8 cellular contexts compared by ENCODE assay signal in genomic region chr17:2302740-2303277, GRCh38. TPM values are rescaled to one million over a fixed set of nuclear protein-coding genes. Genes with fewer than 3 reads are reported as not detected.
DNase-seq lines count a peak whose midpoint lies in the region; ATAC-seq and TF ChIP-seq lines count a peak whose summit lies in the region.

No MANE protein-coding gene starts in this region.

- peaks cover 24% of the 10 kb centered on the region for H3K36me3 Mint-ChIP-seq in osteocyte (ENCODE audit: unreplicated experiment)

- no peaks in the 10 kb centered on the region for H3K27me3 ChIP-seq in ACC112 (ENCODE audit: insufficient read depth, low read length)
- no peaks in the 10 kb centered on the region for H3K27me3 ChIP-seq in PC-3 (ENCODE audit: low read length)

- H3K4me1 ChIP-seq in ACC112 (ENCODE audit: control insufficient read depth, insufficient read depth, low read length, unreplicated experiment), result peaks cover 11% of the 10 kb centered on the region
- 0 out of 2 replicates have a peak, but pooled peaks cover 3% of the 10 kb centered on the region for H3K4me1 ChIP-seq in PC-3 (ENCODE audit: insufficient read depth, low read length)

- H3K27ac ChIP-seq in ACC112 (ENCODE audit: low read depth, low read length) (peak overlapping the region; percentile 64), PC-3 (ENCODE audit: low read length) (peak overlapping the region; percentile 48), epithelial cell of prostate (peak overlapping the region; percentile 87)

- H3K27ac Mint-ChIP-seq in osteocyte (ENCODE audit: unreplicated experiment), result peak overlapping the region; percentile 84

- intact Hi-C loops in PC-3 (cut with micrococcal nuclease), result no loop called here

- peak overlapping the region; percentile 94 for H3K4me3 ChIP-seq in ACC112 (ENCODE audit: low read depth, low read length)
- H3K4me3 ChIP-seq in PC-3 (ENCODE audit: low read length), result peak overlapping the region; percentile 91

- CTCF ChIA-PET in PC-3 (lab: Charles Lee), result interaction anchor here (0.6 kb wide), 1 partner anchor 50 kb away, joined by 3 read pairs; no protein-coding TSS in a partner anchor

- no peaks in the 10 kb centered on the region for H4K20me1 ChIP-seq in PC-3 (ENCODE audit: low read length)

- no peak for TF ChIP-seq CTCF in PC-3 (conservative IDR thresholded peaks at IDR 0.05; ENCODE audit: low read depth, low read length)
- TF ChIP-seq CTCF in osteocyte (IDR thresholded peaks at IDR 0.05), result no peak

- H3K9me3 ChIP-seq in PC-3 (ENCODE audit: low read length), result no peaks in the 10 kb centered on the region

- H3K4me1 Mint-ChIP-seq in osteocyte (ENCODE audit: unreplicated experiment), result peaks cover 26% of the 10 kb centered on the region

- no peak for DNase-seq in PC-3
- DNase-seq in epithelial cell of prostate (ENCODE audit: low read depth, low spot score), result no peak
- no peak for DNase-seq in osteocyte (ENCODE audit: extremely low spot score, unreplicated experiment)
- DNase-seq in stimulated activated CD4-positive, alpha-beta T cell treated with anti-CD3 and anti-CD28 coated beads, Interleukin-4, amount 100 ng/mL, for 4 hours, result no peak
- DNase-seq in NCI-H2171 treated with DMSO at 0.1 percent for 48 hours (lab: John Stamatoyannopoulos, UW), result no peak
- DNase-seq in NCI-H1694 (lab: John Stamatoyannopoulos, UW), result no peak

- TSS peak; percentile 49 for BruUV-seq in PC-3 (replicated peaks; lab: Mats Ljungman, UMichigan)

- H3K9me3 Mint-ChIP-seq in osteocyte (ENCODE audit: unreplicated experiment), result no peaks in the 10 kb centered on the region

- H3K36me3 ChIP-seq in ACC112 (ENCODE audit: insufficient read depth, low read length) (peaks cover 22% of the 10 kb centered on the region), PC-3 (ENCODE audit: low read depth, low read length) (no peaks in the 10 kb centered on the region; the same call in 1 of the 2 replicates)

- POLR2A ChIA-PET in PC-3 (lab: Charles Lee; ENCODE audit: unreplicated experiment), result interaction anchor here (0.7 kb wide), 1 partner anchor 472 kb away, joined by 9 read pairs; no protein-coding TSS in a partner anchor

- ATAC-seq in GM19438 (IDR thresholded peaks at IDR 0.05; ENCODE audit: low read depth, unreplicated experiment) (peak; percentile 15), PC-3 (peak; percentile 3; the same call in 1 of the 2 replicates)

- H3K9me2 ChIP-seq in PC-3 (replicated peaks; ENCODE audit: low read length), result no peaks in the 10 kb centered on the region

- peak overlapping the region; percentile 86 for H3K4me3 Mint-ChIP-seq in osteocyte (ENCODE audit: unreplicated experiment)

- H3K4me2 ChIP-seq in PC-3 (ENCODE audit: low read length), result peak overlapping the region; percentile 82

- no peaks in the 10 kb centered on the region for H3F3A ChIP-seq in PC-3 (ENCODE audit: low read length, unreplicated experiment)

- no peaks in the 10 kb centered on the region for H3K27me3 Mint-ChIP-seq in osteocyte (ENCODE audit: unreplicated experiment)

- H2AFZ ChIP-seq in ACC112 (ENCODE audit: low read length, unreplicated experiment) (peak overlapping the region; percentile 94), PC-3 (ENCODE audit: low read length) (peak overlapping the region; percentile 83)

- peak overlapping the region; percentile 84 for H3K9ac ChIP-seq in PC-3 (ENCODE audit: low read length)

- H3K79me2 ChIP-seq in ACC112 (ENCODE audit: control insufficient read depth, insufficient read depth, low read length, unreplicated experiment), result peaks cover 54% of the 10 kb centered on the region
- H3K79me2 ChIP-seq in PC-3 (ENCODE audit: low read length), result peaks cover 39% of the 10 kb centered on the region

RNA-seq across cellular contexts. Expression of gene SMG6, which starts 0.8 kb away (rescaled TPM):
- total RNA-seq in PC-3 (2014; rRNA removed) (13.4 and 20.4 TPM in 2 replicates), osteocyte (36.7 and 38.4 TPM in 2 replicates)

RNA-seq across cellular contexts. Expression of gene SRR, which starts 0.9 kb away (rescaled TPM):
- total RNA-seq in PC-3 (2014; rRNA removed) (8.8 and 12.0 TPM in 2 replicates), osteocyte (16.3 and 18.9 TPM in 2 replicates)

RNA-seq across cellular contexts. Expression of gene TSR1, which starts 33.4 kb away (rescaled TPM):
- total RNA-seq in PC-3 (2014; rRNA removed) (70.3 and 90.2 TPM in 2 replicates), osteocyte (26.3 and 27.5 TPM in 2 replicates)

RNA-seq across cellular contexts. Expression of gene SGSM2, which starts 34.5 kb away (rescaled TPM):
- total RNA-seq in PC-3 (2014; rRNA removed), result 36.6 and 47.2 TPM in 2 replicates
- total RNA-seq in osteocyte, result 49.6 and 56.0 TPM in 2 replicates
